In the genomic region with DNA sequence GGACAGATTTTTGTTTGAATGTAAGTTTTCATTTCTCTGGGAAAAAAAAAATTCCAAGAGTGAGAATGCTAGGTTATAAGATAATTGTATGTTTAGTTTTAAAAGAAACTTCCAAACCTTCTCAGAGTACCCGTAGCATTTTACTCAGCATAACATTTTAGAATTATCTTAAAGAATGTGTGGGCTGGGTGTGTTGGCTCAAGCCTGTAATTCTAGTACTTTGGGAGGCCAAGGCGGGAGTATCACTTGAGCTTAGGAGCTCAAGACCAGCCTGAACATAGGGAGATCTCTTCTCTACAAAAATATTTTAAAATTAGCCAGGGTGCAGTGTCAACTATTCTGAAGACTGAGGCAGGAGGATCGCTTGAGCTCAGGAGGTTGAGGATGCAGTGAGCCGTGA, we compare ENCODE assay signal across 3 cellular contexts.
"Had no signal": no experiment of that assay in that cellular context is flagged by ENCODE, and none has a peak within 500 bp of the region (broad histone marks: within the 10 kb centered on the region; RNA-seq: fewer than 3 reads in every experiment).

No MANE protein-coding gene starts in this region.

- DNase-seq: GDM1, GF-D8 had no signal

- ATAC-seq: GM12878 had no signal

- H3K4me3 ChIP-seq: GM12878 had no signal
